1 cellular context compared by ENCODE assay signal in genomic region chr19:48964205-48965032, GRCh38.
A peak's percentile ranks its signal among the peaks of the same experiment; 100 is the strongest.
TF ChIP-seq lines count a peak whose summit lies in the region.

No MANE protein-coding gene starts in this region.

TF ChIP-seq in K562, 482 proteins besides CTCF, POLR2A, EP300 and RAD21 (continued from another document and continues in another):
- TF ChIP-seq CREB3 (tag; conservative IDR thresholded peaks at IDR 0.05; ENCODE audit: low read depth) (no peak), NEUROD1 (IDR thresholded peaks at IDR 0.05; ENCODE audit: borderline replicate concordance, low read depth, low read length, partially characterized antibody) (no peak), SPI1 (IDR thresholded peaks at IDR 0.05; ENCODE audit: borderline replicate concordance, low read depth, low read length) (no peak), ZNF507 (tag; conservative IDR thresholded peaks at IDR 0.05) (no peak), BRF1 (IDR thresholded peaks at IDR 0.05; ENCODE audit: borderline replicate concordance, extremely low read depth, insufficient read length) (no peak), PTRF (tag; IDR thresholded peaks at IDR 0.05) (peak; percentile 4; the same call in 1 of the 2 replicates), ZBTB34 (CRISPR knock-in tag; IDR thresholded peaks at IDR 0.05) (0 out of 2 replicates have a peak, but pooled peaks have one; percentile 13), CEBPB (tag; IDR thresholded peaks at IDR 0.05) (no peak), ZFP1 (CRISPR knock-in tag; IDR thresholded peaks at IDR 0.05) (no peak), PKNOX1 (IDR thresholded peaks at IDR 0.05) (no peak), CBX8 (IDR thresholded peaks at IDR 0.05; ENCODE audit: borderline replicate concordance, extremely low read depth, low read depth, low read length, poor library complexity, severe bottlenecking) (no peak), ZC3H4 (CRISPR knock-in tag; IDR thresholded peaks at IDR 0.05; ENCODE audit: borderline replicate concordance) (peak; percentile 84; the same call in 1 of the 2 replicates), DACH1 (IDR thresholded peaks at IDR 0.05; ENCODE audit: partially characterized antibody) (no peak), NFYB (IDR thresholded peaks at IDR 0.05; ENCODE audit: extremely low read depth, insufficient read length) (no peak), ETS1 (conservative IDR thresholded peaks at IDR 0.05; ENCODE audit: control insufficient read depth, low read depth, low read length) (no peak), KLF10 (CRISPR knock-in tag; IDR thresholded peaks at IDR 0.05) (no peak), MAFG (tag; conservative IDR thresholded peaks at IDR 0.05) (no peak), ZNF224 (CRISPR knock-in tag; IDR thresholded peaks at IDR 0.05) (no peak), CTBP1 (IDR thresholded peaks at IDR 0.05; ENCODE audit: borderline replicate concordance) (no peak), FOXA1 (IDR thresholded peaks at IDR 0.05; ENCODE audit: borderline replicate concordance) (no peak), ZNF589 (CRISPR knock-in tag; IDR thresholded peaks at IDR 0.05; ENCODE audit: low read depth) (no peak; the same call in 1 of the 2 replicates), MCM7 (IDR thresholded peaks at IDR 0.05) (no peak), ASH1L (IDR thresholded peaks at IDR 0.05; ENCODE audit: borderline replicate concordance, low read depth, partially characterized antibody) (peak; percentile 28), ATF7 (IDR thresholded peaks at IDR 0.05) (no peak), BACH1 (tag; IDR thresholded peaks at IDR 0.05) (no peak; the same call in 1 of the 2 replicates), ZNF695 (CRISPR knock-in tag; IDR thresholded peaks at IDR 0.05) (no peak), RB1 (IDR thresholded peaks at IDR 0.05; ENCODE audit: low read depth) (no peak), ZNF165 (CRISPR knock-in tag; IDR thresholded peaks at IDR 0.05; ENCODE audit: borderline replicate concordance) (no peak)
- TF ChIP-seq, protein P1, sequence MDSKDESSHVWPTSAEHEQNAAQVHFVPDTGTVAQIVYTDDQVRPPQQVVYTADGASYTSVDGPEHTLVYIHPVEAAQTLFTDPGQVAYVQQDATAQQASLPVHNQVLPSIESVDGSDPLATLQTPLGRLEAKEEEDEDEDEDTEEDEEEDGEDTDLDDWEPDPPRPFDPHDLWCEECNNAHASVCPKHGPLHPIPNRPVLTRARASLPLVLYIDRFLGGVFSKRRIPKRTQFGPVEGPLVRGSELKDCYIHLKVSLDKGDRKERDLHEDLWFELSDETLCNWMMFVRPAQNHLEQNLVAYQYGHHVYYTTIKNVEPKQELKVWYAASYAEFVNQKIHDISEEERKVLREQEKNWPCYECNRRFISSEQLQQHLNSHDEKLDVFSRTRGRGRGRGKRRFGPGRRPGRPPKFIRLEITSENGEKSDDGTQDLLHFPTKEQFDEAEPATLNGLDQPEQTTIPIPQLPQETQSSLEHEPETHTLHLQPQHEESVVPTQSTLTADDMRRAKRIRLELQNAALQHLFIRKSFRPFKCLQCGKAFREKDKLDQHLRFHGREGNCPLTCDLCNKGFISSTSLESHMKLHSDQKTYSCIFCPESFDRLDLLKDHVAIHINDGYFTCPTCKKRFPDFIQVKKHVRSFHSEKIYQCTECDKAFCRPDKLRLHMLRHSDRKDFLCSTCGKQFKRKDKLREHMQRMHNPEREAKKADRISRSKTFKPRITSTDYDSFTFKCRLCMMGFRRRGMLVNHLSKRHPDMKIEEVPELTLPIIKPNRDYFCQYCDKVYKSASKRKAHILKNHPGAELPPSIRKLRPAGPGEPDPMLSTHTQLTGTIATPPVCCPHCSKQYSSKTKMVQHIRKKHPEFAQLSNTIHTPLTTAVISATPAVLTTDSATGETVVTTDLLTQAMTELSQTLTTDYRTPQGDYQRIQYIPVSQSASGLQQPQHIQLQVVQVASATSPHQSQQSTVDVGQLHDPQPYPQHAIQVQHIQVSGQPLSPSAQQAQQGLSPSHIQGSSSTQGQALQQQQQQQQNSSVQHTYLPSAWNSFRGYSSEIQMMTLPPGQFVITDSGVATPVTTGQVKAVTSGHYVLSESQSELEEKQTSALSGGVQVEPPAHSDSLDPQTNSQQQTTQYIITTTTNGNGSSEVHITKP (IDR thresholded peaks at IDR 0.05; ENCODE audit: partially characterized antibody) = peak; percentile 26
- TF ChIP-seq, protein P2, sequence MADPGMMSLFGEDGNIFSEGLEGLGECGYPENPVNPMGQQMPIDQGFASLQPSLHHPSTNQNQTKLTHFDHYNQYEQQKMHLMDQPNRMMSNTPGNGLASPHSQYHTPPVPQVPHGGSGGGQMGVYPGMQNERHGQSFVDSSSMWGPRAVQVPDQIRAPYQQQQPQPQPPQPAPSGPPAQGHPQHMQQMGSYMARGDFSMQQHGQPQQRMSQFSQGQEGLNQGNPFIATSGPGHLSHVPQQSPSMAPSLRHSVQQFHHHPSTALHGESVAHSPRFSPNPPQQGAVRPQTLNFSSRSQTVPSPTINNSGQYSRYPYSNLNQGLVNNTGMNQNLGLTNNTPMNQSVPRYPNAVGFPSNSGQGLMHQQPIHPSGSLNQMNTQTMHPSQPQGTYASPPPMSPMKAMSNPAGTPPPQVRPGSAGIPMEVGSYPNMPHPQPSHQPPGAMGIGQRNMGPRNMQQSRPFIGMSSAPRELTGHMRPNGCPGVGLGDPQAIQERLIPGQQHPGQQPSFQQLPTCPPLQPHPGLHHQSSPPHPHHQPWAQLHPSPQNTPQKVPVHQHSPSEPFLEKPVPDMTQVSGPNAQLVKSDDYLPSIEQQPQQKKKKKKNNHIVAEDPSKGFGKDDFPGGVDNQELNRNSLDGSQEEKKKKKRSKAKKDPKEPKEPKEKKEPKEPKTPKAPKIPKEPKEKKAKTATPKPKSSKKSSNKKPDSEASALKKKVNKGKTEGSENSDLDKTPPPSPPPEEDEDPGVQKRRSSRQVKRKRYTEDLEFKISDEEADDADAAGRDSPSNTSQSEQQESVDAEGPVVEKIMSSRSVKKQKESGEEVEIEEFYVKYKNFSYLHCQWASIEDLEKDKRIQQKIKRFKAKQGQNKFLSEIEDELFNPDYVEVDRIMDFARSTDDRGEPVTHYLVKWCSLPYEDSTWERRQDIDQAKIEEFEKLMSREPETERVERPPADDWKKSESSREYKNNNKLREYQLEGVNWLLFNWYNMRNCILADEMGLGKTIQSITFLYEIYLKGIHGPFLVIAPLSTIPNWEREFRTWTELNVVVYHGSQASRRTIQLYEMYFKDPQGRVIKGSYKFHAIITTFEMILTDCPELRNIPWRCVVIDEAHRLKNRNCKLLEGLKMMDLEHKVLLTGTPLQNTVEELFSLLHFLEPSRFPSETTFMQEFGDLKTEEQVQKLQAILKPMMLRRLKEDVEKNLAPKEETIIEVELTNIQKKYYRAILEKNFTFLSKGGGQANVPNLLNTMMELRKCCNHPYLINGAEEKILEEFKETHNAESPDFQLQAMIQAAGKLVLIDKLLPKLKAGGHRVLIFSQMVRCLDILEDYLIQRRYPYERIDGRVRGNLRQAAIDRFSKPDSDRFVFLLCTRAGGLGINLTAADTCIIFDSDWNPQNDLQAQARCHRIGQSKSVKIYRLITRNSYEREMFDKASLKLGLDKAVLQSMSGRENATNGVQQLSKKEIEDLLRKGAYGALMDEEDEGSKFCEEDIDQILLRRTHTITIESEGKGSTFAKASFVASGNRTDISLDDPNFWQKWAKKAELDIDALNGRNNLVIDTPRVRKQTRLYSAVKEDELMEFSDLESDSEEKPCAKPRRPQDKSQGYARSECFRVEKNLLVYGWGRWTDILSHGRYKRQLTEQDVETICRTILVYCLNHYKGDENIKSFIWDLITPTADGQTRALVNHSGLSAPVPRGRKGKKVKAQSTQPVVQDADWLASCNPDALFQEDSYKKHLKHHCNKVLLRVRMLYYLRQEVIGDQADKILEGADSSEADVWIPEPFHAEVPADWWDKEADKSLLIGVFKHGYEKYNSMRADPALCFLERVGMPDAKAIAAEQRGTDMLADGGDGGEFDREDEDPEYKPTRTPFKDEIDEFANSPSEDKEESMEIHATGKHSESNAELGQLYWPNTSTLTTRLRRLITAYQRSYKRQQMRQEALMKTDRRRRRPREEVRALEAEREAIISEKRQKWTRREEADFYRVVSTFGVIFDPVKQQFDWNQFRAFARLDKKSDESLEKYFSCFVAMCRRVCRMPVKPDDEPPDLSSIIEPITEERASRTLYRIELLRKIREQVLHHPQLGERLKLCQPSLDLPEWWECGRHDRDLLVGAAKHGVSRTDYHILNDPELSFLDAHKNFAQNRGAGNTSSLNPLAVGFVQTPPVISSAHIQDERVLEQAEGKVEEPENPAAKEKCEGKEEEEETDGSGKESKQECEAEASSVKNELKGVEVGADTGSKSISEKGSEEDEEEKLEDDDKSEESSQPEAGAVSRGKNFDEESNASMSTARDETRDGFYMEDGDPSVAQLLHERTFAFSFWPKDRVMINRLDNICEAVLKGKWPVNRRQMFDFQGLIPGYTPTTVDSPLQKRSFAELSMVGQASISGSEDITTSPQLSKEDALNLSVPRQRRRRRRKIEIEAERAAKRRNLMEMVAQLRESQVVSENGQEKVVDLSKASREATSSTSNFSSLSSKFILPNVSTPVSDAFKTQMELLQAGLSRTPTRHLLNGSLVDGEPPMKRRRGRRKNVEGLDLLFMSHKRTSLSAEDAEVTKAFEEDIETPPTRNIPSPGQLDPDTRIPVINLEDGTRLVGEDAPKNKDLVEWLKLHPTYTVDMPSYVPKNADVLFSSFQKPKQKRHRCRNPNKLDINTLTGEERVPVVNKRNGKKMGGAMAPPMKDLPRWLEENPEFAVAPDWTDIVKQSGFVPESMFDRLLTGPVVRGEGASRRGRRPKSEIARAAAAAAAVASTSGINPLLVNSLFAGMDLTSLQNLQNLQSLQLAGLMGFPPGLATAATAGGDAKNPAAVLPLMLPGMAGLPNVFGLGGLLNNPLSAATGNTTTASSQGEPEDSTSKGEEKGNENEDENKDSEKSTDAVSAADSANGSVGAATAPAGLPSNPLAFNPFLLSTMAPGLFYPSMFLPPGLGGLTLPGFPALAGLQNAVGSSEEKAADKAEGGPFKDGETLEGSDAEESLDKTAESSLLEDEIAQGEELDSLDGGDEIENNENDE (IDR thresholded peaks at IDR 0.05; ENCODE audit: low read depth, low read length) = no peak
- TF ChIP-seq, protein P3, sequence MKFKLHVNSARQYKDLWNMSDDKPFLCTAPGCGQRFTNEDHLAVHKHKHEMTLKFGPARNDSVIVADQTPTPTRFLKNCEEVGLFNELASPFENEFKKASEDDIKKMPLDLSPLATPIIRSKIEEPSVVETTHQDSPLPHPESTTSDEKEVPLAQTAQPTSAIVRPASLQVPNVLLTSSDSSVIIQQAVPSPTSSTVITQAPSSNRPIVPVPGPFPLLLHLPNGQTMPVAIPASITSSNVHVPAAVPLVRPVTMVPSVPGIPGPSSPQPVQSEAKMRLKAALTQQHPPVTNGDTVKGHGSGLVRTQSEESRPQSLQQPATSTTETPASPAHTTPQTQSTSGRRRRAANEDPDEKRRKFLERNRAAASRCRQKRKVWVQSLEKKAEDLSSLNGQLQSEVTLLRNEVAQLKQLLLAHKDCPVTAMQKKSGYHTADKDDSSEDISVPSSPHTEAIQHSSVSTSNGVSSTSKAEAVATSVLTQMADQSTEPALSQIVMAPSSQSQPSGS (CRISPR knock-in tag; IDR thresholded peaks at IDR 0.05) = no peak
- TF ChIP-seq, protein P4, sequence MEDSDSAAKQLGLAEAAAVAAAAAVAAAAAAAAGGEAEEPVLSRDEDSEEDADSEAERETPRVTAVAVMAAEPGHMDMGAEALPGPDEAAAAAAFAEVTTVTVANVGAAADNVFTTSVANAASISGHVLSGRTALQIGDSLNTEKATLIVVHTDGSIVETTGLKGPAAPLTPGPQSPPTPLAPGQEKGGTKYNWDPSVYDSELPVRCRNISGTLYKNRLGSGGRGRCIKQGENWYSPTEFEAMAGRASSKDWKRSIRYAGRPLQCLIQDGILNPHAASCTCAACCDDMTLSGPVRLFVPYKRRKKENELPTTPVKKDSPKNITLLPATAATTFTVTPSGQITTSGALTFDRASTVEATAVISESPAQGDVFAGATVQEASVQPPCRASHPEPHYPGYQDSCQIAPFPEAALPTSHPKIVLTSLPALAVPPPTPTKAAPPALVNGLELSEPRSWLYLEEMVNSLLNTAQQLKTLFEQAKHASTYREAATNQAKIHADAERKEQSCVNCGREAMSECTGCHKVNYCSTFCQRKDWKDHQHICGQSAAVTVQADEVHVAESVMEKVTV (CRISPR knock-in tag; IDR thresholded peaks at IDR 0.05) = 0 out of 2 replicates have a peak, but pooled peaks have one; percentile 4
- TF ChIP-seq, protein P5, sequence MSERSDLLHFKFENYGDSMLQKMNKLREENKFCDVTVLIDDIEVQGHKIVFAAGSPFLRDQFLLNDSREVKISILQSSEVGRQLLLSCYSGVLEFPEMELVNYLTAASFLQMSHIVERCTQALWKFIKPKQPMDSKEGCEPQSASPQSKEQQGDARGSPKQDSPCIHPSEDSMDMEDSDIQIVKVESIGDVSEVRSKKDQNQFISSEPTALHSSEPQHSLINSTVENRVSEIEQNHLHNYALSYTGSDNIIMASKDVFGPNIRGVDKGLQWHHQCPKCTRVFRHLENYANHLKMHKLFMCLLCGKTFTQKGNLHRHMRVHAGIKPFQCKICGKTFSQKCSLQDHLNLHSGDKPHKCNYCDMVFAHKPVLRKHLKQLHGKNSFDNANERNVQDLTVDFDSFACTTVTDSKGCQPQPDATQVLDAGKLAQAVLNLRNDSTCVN (CRISPR knock-in tag; IDR thresholded peaks at IDR 0.05) = no peak
